Comparison of ENCODE assay signal across 7 cellular contexts in the genomic region with DNA sequence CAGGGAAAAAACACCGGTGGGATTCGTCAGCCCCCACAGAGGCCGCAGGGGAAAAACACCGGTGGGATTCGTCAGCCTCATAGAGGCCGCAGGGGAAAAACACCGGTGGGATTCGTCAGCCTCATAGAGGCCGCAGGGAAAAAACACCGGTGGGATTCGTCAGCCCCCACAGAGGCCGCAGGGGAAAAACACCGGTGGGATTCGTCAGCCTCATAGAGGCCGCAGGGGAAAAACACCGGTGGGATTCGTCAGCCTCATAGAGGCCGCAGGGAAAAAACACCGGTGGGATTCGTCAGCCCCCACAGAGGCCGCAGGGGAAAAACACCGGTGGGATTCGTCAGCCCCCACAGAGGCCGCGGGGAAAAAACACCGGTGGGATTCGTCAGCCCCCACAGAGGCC. TPM values are rescaled to one million over a fixed set of nuclear protein-coding genes. Genes with fewer than 3 reads are reported as not detected.
A peak's percentile ranks its signal among the peaks of the same experiment; 100 is the strongest.
DNase-seq lines count a peak whose midpoint lies in the region; ATAC-seq, FAIRE-seq and TF ChIP-seq lines count a peak whose summit lies in the region.
"Not testable (repeated sequence)": the region's sequence is repeated elsewhere in the genome, so short reads cannot be mapped to it uniquely, and the experiment has no call there.

No MANE protein-coding gene starts in this region.

- ATAC-seq in gastroesophageal sphincter, psoas muscle: not testable (repeated sequence)

- H2AFZ ChIP-seq in H1 (ENCODE audit: low read length) = not testable (repeated sequence)

- H3K27me3 Mint-ChIP-seq in HFFc6 (ENCODE audit: insufficient read depth) = not testable (repeated sequence)

- not testable (repeated sequence) for H4K8ac ChIP-seq in H1 (ENCODE audit: extremely low read depth, insufficient read depth, low read length)

- TF ChIP-seq CTCF in HFFc6 (IDR thresholded peaks at IDR 0.05); WI38 (IDR thresholded peaks at IDR 0.05; ENCODE audit: low read depth, low read length); H1 (IDR thresholded peaks at IDR 0.05; ENCODE audit: control extremely low read depth in 1 of 3, insufficient read depth in 1 of 3, low read depth in 1 of 3, low read length in 3 of 3); gastroesophageal sphincter (IDR thresholded peaks at IDR 0.05); psoas muscle (IDR thresholded peaks at IDR 0.05); stomach (IDR thresholded peaks at IDR 0.05): not testable (repeated sequence)

- peaks cover 0 to 39% of the 10 kb centered on the region in 2 experiments; a peak in 2 of 4 replicates for H3K79me2 ChIP-seq in H1 (ENCODE audit: control insufficient read depth in 1 of 2, insufficient read depth in 2 of 2, low read length in 2 of 2)

- not testable (repeated sequence) for H2BK15ac ChIP-seq in H1 (ENCODE audit: low read length)

- not testable (repeated sequence) for H4K5ac ChIP-seq in H1 (ENCODE audit: insufficient read length, low read depth, low read length)

- not testable (repeated sequence) for FAIRE-seq in H1 (lab: Jason Lieb, UNC)

- not testable (repeated sequence) for H3K23ac ChIP-seq in H1 (ENCODE audit: insufficient read length)

- not testable (repeated sequence) for H3K9me3 ChIP-seq in H1 (ENCODE audit: insufficient read depth in 2 of 2, low read depth in 1 of 2, low read length in 1 of 2); gastroesophageal sphincter; muscle layer of duodenum (ENCODE audit: control insufficient read depth in 1 of 2, low read length in 2 of 2); psoas muscle; stomach

- not testable (repeated sequence) for H3K4me2 ChIP-seq in H1 (ENCODE audit: insufficient read depth in 1 of 2, low read depth in 2 of 2, low read length in 2 of 2)

- not testable (repeated sequence) for H3K9me3 Mint-ChIP-seq in HFFc6

- H3K36me3 ChIP-seq in H1 (ENCODE audit: control insufficient read depth in 2 of 4, insufficient read depth in 4 of 4, low read length in 3 of 4); gastroesophageal sphincter; muscle layer of duodenum (ENCODE audit: control insufficient read depth in 1 of 2, insufficient read depth in 2 of 2, low read length in 2 of 2); psoas muscle (ENCODE audit: insufficient read depth in 1 of 2, low read depth in 1 of 2); stomach: not testable (repeated sequence)

- H3K4me3 Mint-ChIP-seq in HFFc6 = peak overlapping the region; percentile 81

- POLR2A ChIA-PET in H1 (lab: Charles Lee; ENCODE audit: partially characterized antibody) = not testable (repeated sequence)

- not testable (repeated sequence) for TF ChIP-seq POLR2A in H1 (IDR thresholded peaks at IDR 0.05; ENCODE audit: control extremely low read depth in 1 of 2, low read depth in 2 of 2, low read length in 2 of 2); gastroesophageal sphincter (IDR thresholded peaks at IDR 0.05); stomach (IDR thresholded peaks at IDR 0.05)

- H3K56ac ChIP-seq in H1 (replicated peaks; ENCODE audit: insufficient read length, low read depth, low read length) = not testable (repeated sequence)

- not testable (repeated sequence) for H3K4me1 ChIP-seq in H1 (replicated peaks in 1 of 4; ENCODE audit: control insufficient read depth in 3 of 4, insufficient read depth in 4 of 4, low read length in 3 of 4); muscle layer of duodenum (ENCODE audit: control insufficient read depth in 1 of 2, insufficient read depth in 2 of 2, low read length in 2 of 2); stomach
- H3K4me1 ChIP-seq in gastroesophageal sphincter (peaks cover 0 to 20% (median 0%) of the 10 kb centered on the region in 3 donors), psoas muscle (peaks cover 26% of the 10 kb centered on the region)

- not testable (repeated sequence) for DNase-seq in HFFc6; H1 (ENCODE audit: low read depth in 1 of 2, low spot score in 2 of 2); stomach
- peak in 1 of 2 donors; percentile 19 for DNase-seq in psoas muscle

- not testable (repeated sequence) for H3K27me3 ChIP-seq in H1 (replicated peaks in 1 of 4; ENCODE audit: control insufficient read depth in 3 of 4, extremely low read depth in 1 of 4, insufficient read depth in 3 of 4, low read length in 3 of 4); gastroesophageal sphincter; muscle layer of duodenum (ENCODE audit: low read depth, low read length); psoas muscle (ENCODE audit: insufficient read depth in 3 of 3, low read length in 2 of 3); stomach

- not testable (repeated sequence) for H2BK12ac ChIP-seq in H1 (ENCODE audit: low read depth, low read length)

- H2AK5ac ChIP-seq in H1 (ENCODE audit: low read depth, low read length) = not testable (repeated sequence)

- not testable (repeated sequence) for TF ChIP-seq EP300 in H1 (IDR thresholded peaks at IDR 0.05; ENCODE audit: borderline replicate concordance in 1 of 2, low read depth in 2 of 2, low read length in 2 of 2); gastroesophageal sphincter (IDR thresholded peaks at IDR 0.05); stomach (IDR thresholded peaks at IDR 0.05)

- peaks cover 14% of the 10 kb centered on the region for H3K79me1 ChIP-seq in H1 (ENCODE audit: low read depth, low read length)

- H3K9ac ChIP-seq in H1 (replicated peaks in 1 of 4; ENCODE audit: extremely low read depth in 1 of 4, low read depth in 3 of 4, low read length in 3 of 4) = not testable (repeated sequence)

- H4K20me1 ChIP-seq in H1 (replicated peaks in 1 of 2; ENCODE audit: control insufficient read depth in 1 of 2, insufficient read depth in 2 of 2, low read length in 2 of 2) = not testable (repeated sequence)

- intact Hi-C loops in psoas muscle (cut with DNase I); stomach (cut with DNase I; ENCODE audit: low total_unique reads): not testable (repeated sequence)

- H2BK5ac ChIP-seq in H1 (ENCODE audit: low read depth, low read length) = not testable (repeated sequence)

- CTCF ChIA-PET in H1 (lab: Charles Lee; ENCODE audit: partially characterized antibody) = interaction anchor here (0.9 to 5.2 kb wide), 3 partner anchors 40 to 145 kb away, joined by 3 to 20 read pairs (median 4); a partner anchor contains a TSS

- H3K4me1 Mint-ChIP-seq in HFFc6 (ENCODE audit: low read depth) = peaks cover 22% of the 10 kb centered on the region

- H2BK20ac ChIP-seq in H1 (ENCODE audit: low read length) = not testable (repeated sequence)

- H3K27ac Mint-ChIP-seq in HFFc6 = peak overlapping the region; percentile 95

- not testable (repeated sequence) for H3K14ac ChIP-seq in H1 (ENCODE audit: insufficient read length)

- H4K91ac ChIP-seq in H1 (replicated peaks; ENCODE audit: insufficient read length, low read length) = not testable (repeated sequence)

- peak overlapping the region; percentile 22; the same call in 1 of the 2 replicates for H3K4me3 ChIP-seq in WI38 (ENCODE audit: low read depth, low read length)
- H3K4me3 ChIP-seq in H1 (ENCODE audit: extremely low read depth in 1 of 4, insufficient read depth in 2 of 4, low read depth in 3 of 4, low read length in 4 of 4); gastroesophageal sphincter; muscle layer of duodenum (ENCODE audit: low read depth in 1 of 2, low read length in 2 of 2); psoas muscle; stomach: not testable (repeated sequence)

- H3K36me3 Mint-ChIP-seq in HFFc6 (ENCODE audit: low read depth) = peaks cover 11% of the 10 kb centered on the region

- not testable (repeated sequence) for H3K27ac ChIP-seq in H1 (ENCODE audit: low read depth, low read length)
- H3K27ac ChIP-seq in gastroesophageal sphincter (peak overlapping the region in 3 of 4 donors; percentile 64 to 73 (median 71)), muscle layer of duodenum (ENCODE audit: low read length) (peak overlapping the region; percentile 54), psoas muscle (peak overlapping the region; percentile 67), stomach (peak overlapping the region in 4 of 5 donors; percentile 48 to 63 (median 56))

- H3K23me2 ChIP-seq in H1 (ENCODE audit: low read depth, low read length) = not testable (repeated sequence)

- WGBS in H1 (ENCODE audit: extremely low coverage in 1 of 2, insufficient coverage in 1 of 2, insufficient read length in 1 of 2, insufficient replicate concordance in 2 of 2, low coverage in 1 of 2, low lambda C conversion rate in 2 of 2, missing lambda C conversion rate in 1 of 2), 2 experiments = 82% methylated on average over 7 of the region's 27 CpGs; no CpG with 5 or more reads in 1 of the 2 experiments
- WGBS in gastroesophageal sphincter (ENCODE audit: low coverage in 1 of 2), 2 donors = no CpG with 5 or more reads among the region's 27 CpGs
- 17 to 73% (median 52%) methylated on average over 1 to 11 of the region's 27 CpGs for WGBS in psoas muscle, 3 donors
- 83 to 85% (median 85%) methylated on average over 7 to 11 of the region's 27 CpGs; no CpG with 5 or more reads in 2 of the 5 donors for WGBS in stomach, 5 donors

- H3K18ac ChIP-seq in H1 (ENCODE audit: extremely low read depth, low read length) = not testable (repeated sequence)

- not testable (repeated sequence) for H2BK120ac ChIP-seq in H1 (replicated peaks; ENCODE audit: low read depth, low read length)

- TF ChIP-seq RAD21 in H1 (IDR thresholded peaks at IDR 0.05 in 1 of 2, conservative IDR thresholded peaks at IDR 0.05 in 1 of 2; ENCODE audit: low read depth in 2 of 2, low read length in 2 of 2) = not testable (repeated sequence)

- not testable (repeated sequence) for H3K4ac ChIP-seq in H1 (replicated peaks; ENCODE audit: insufficient read length, low read depth, low read length)

RNA-seq across cellular contexts. Expression of a gene that starts 53.6 kb away (rescaled TPM):
- 10 to 100 TPM; 10.9 to 13.4 (median 12.8) TPM for total RNA-seq in HFFc6 (2021; fragmentation: NEBNext Ultra II Directional; extraction: Animal tissue kit (Norgen Biotek cat#: 25700))
- 20.8 and 22.3 TPM in 2 replicates for total RNA-seq in H1 (2021; fragmentation: NEBNext Ultra II Directional; extraction: Animal tissue kit (Norgen Biotek cat#: 25700))
- polyA plus RNA-seq in H1 (2011; rRNA removed) = 10.1 and 10.7 TPM in 2 replicates
- polyA plus RNA-seq in H1 (2011; cell fraction: cytosol; rRNA removed) = 19.0 TPM
- polyA plus RNA-seq in H1 (2011; cell fraction: nucleus; rRNA removed) = 10.9 TPM
- polyA plus RNA-seq in H1 (2012, experiment 1 of 2) = 15.8 to 20.2 TPM (median 16.4 TPM) in 4 replicates
- 14.2 TPM for polyA plus RNA-seq in H1 (2012, experiment 2 of 2)
- 12.4 TPM for polyA plus RNA-seq in H1 (2013, experiment 1 of 2)
- 12.6 TPM for polyA plus RNA-seq in H1 (2013, experiment 2 of 2)
- 11.5 and 14.0 TPM in 2 replicates for polyA minus RNA-seq in H1 (2011; rRNA and poly(A)+ RNA removed)
- polyA minus RNA-seq in H1 (2011; cell fraction: cytosol; rRNA and poly(A)+ RNA removed) = 14.1 TPM
- polyA minus RNA-seq in H1 (2011; cell fraction: nucleus; rRNA and poly(A)+ RNA removed) = 35.0 TPM
- total RNA-seq in gastroesophageal sphincter = 10 to 100 TPM; 20.5 to 33.9 (median 27.8) TPM
- total RNA-seq in psoas muscle = 10 to 100 TPM; 17.2 to 30.1 (median 19.5) TPM
- 10 to 100 TPM; 25.9 to 36.2 (median 28.3) TPM for polyA plus RNA-seq in psoas muscle
- total RNA-seq in stomach = 10 to 100 TPM; 12.2 to 69.2 (median 39.1) TPM
- 10 to 100 TPM; 11.2 to 16.6 (median 15.2) TPM for polyA plus RNA-seq in stomach

RNA-seq across cellular contexts. Expression of a gene that starts 53.6 kb away (rescaled TPM):
- total RNA-seq in HFFc6 (2021; fragmentation: NEBNext Ultra II Directional; extraction: Animal tissue kit (Norgen Biotek cat#: 25700)) = 10 to 100 TPM; 43.8 to 57.9 (median 48.6) TPM
- 81.3 and 85.3 TPM in 2 replicates for total RNA-seq in H1 (2021; fragmentation: NEBNext Ultra II Directional; extraction: Animal tissue kit (Norgen Biotek cat#: 25700))
- polyA plus RNA-seq in H1 (2011; rRNA removed) = 24.5 and 36.8 TPM in 2 replicates
- polyA plus RNA-seq in H1 (2011; cell fraction: cytosol; rRNA removed) = 55.4 TPM
- polyA plus RNA-seq in H1 (2011; cell fraction: nucleus; rRNA removed) = 12.7 TPM
- 87.7 to 101 TPM (median 89.9 TPM) in 4 replicates for polyA plus RNA-seq in H1 (2012, experiment 1 of 2)
- 44.3 TPM for polyA plus RNA-seq in H1 (2012, experiment 2 of 2)
- polyA plus RNA-seq in H1 (2013, experiment 1 of 2) = 38.2 TPM
- 38.0 TPM for polyA plus RNA-seq in H1 (2013, experiment 2 of 2)
- 23.8 and 24.3 TPM in 2 replicates for polyA minus RNA-seq in H1 (2011; rRNA and poly(A)+ RNA removed)
- polyA minus RNA-seq in H1 (2011; cell fraction: cytosol; rRNA and poly(A)+ RNA removed) = 19.1 TPM
- 15.5 TPM for polyA minus RNA-seq in H1 (2011; cell fraction: nucleus; rRNA and poly(A)+ RNA removed)
- total RNA-seq in gastroesophageal sphincter = 100 to 1,000 TPM in 2 of 4 donors, 10 to 100 TPM in 2; 52.5 to 119 (median 99.3) TPM
- 10 to 100 TPM; 18.5 to 25.2 (median 20.8) TPM for total RNA-seq in psoas muscle
- polyA plus RNA-seq in psoas muscle = 10 to 100 TPM; 13.5 to 29.2 (median 21.7) TPM
- total RNA-seq in stomach = 100 to 1,000 TPM in 3 of 5 donors, 10 to 100 TPM in 1, 1 to 10 TPM in 1; 6.4 to 213 (median 104) TPM
- polyA plus RNA-seq in stomach = 10 to 100 TPM; 38.4 to 91.2 (median 82.1) TPM
